ENCODE assay signal across 22 cellular contexts in the genomic region with DNA sequence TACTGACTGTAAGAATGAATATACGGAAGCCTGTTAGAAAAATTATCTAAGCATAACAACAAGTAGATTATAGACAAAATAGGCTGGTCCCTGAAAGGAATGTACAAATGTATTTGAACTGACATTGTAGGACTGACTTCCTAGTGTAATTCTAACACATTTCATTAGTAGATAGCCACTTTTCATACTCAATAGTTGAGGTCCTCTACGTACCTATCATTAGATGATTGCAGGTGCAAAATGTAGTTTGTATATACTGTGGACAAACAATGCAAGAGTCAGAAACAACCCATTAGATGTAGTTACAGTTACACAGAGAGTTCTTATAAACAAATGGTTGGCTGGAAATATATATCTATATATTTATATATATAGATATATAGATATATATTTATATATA.
"Had no signal": no experiment of that assay in that cellular context is flagged by ENCODE, and none has a peak within 500 bp of the region (broad histone marks: within the 10 kb centered on the region; RNA-seq: fewer than 3 reads in every experiment).

No MANE protein-coding gene starts in this region.

- H3K4me1 Mint-ChIP-seq: activated CD8-positive, alpha-beta memory T cell treated with anti-CD3 and anti-CD28 coated beads, Interleukin-2, amount 10 ng/mL, durations not matched to agents 7 days and 5 days; central memory CD8-positive, alpha-beta T cell; immature natural killer cell; naive thymus-derived CD4-positive, alpha-beta T cell; neural crest cell; WTC11 had no signal

- H3K27ac Mint-ChIP-seq: activated CD4-positive, alpha-beta memory T cell treated with anti-CD3 and anti-CD28 coated beads for 36 hours; activated CD8-positive, alpha-beta memory T cell treated with anti-CD3 and anti-CD28 coated beads, Interleukin-2, amount 10 ng/mL, durations not matched to agents 7 days and 5 days; activated naive CD8-positive, alpha-beta T cell; effector memory CD8-positive, alpha-beta T cell; immature natural killer cell; naive thymus-derived CD4-positive, alpha-beta T cell; WTC11 had no signal

- H3K9me3 Mint-ChIP-seq: WTC11 had no signal

- H3K36me3 Mint-ChIP-seq: activated CD4-positive, alpha-beta memory T cell treated with anti-CD3 and anti-CD28 coated beads for 36 hours; activated CD8-positive, alpha-beta memory T cell treated with anti-CD3 and anti-CD28 coated beads, Interleukin-2, amount 10 ng/mL, durations not matched to agents 7 days and 5 days; activated naive CD8-positive, alpha-beta T cell; immature natural killer cell; naive thymus-derived CD4-positive, alpha-beta T cell; WTC11 had no signal

- H3K27me3 Mint-ChIP-seq: activated CD4-positive, alpha-beta memory T cell treated with anti-CD3 and anti-CD28 coated beads for 36 hours; activated CD8-positive, alpha-beta memory T cell treated with anti-CD3 and anti-CD28 coated beads, Interleukin-2, amount 10 ng/mL, durations not matched to agents 7 days and 5 days; activated naive CD8-positive, alpha-beta T cell; central memory CD8-positive, alpha-beta T cell; effector memory CD8-positive, alpha-beta T cell; naive thymus-derived CD4-positive, alpha-beta T cell had no signal

- H3K4me3 Mint-ChIP-seq: activated CD4-positive, alpha-beta memory T cell treated with anti-CD3 and anti-CD28 coated beads for 36 hours; activated CD8-positive, alpha-beta memory T cell treated with anti-CD3 and anti-CD28 coated beads, Interleukin-2, amount 10 ng/mL, durations not matched to agents 7 days and 5 days; activated naive CD8-positive, alpha-beta T cell; central memory CD8-positive, alpha-beta T cell; effector memory CD8-positive, alpha-beta T cell; immature natural killer cell; naive thymus-derived CD4-positive, alpha-beta T cell; neural crest cell; WTC11 had no signal

- DNase-seq: activated CD4-positive, alpha-beta memory T cell treated with anti-CD3 and anti-CD28 coated beads for 36 hours; activated CD4-positive, alpha-beta T cell treated with anti-CD3 and anti-CD28 coated beads for 4 hours; activated CD8-positive, alpha-beta memory T cell treated with anti-CD3 and anti-CD28 coated beads, Interleukin-2, amount 10 ng/mL, durations not matched to agents 7 days and 5 days; activated gamma-delta T cell treated with Interleukin-2 at 50 U/mL for 16 hours; activated T-cell treated with anti-CD3 and anti-CD28 coated beads for 4 hours; amniotic stem cell; effector memory CD8-positive, alpha-beta T cell; foreskin melanocyte; glutamatergic neuron; immature natural killer cell; left lung; naive thymus-derived CD4-positive, alpha-beta T cell; occipital lobe; right lobe of liver; stimulated activated CD4-positive, alpha-beta T cell treated with anti-CD3 and anti-CD28 coated beads, Interleukin-1b, Interleukin-23, amount 100 ng/mL, for 48 hours; T-helper 9 cell; transverse colon had no signal

- ATAC-seq: activated CD8-positive, alpha-beta memory T cell treated with anti-CD3 and anti-CD28 coated beads, Interleukin-2, amount 10 ng/mL, durations not matched to agents 7 days and 5 days; effector memory CD8-positive, alpha-beta T cell; esophagus mucosa; left lung; naive thymus-derived CD4-positive, alpha-beta T cell; right lobe of liver; WTC11 had no signal
